In genomic region chr11:110438017-110438416, GRCh38 we compare ENCODE assay signal across 19 cellular contexts. TPM values are rescaled to one million over a fixed set of nuclear protein-coding genes. Genes with fewer than 3 reads are reported as not detected.
DNase-seq lines count a peak whose midpoint lies in the region; FAIRE-seq and TF ChIP-seq lines count a peak whose summit lies in the region.
"Had no signal": no experiment of that assay in that cellular context is flagged by ENCODE, and none has a peak within 500 bp of the region (broad histone marks: within the 10 kb centered on the region; RNA-seq: fewer than 3 reads in every experiment).

No MANE protein-coding gene starts in this region.

- peaks cover 45% of the 10 kb centered on the region for H3K36me3 Mint-ChIP-seq in progenitor cell of endocrine pancreas (ENCODE audit: insufficient read depth)

- no peak overlapping the region for H3K4me3 Mint-ChIP-seq in progenitor cell of endocrine pancreas (ENCODE audit: low read depth)
- H3K4me3 Mint-ChIP-seq: HFFc6, IgD-negative memory B cell had no signal

- no peak overlapping the region for H3K27ac Mint-ChIP-seq in progenitor cell of endocrine pancreas
- H3K27ac Mint-ChIP-seq: CD4-positive, CD25-positive, alpha-beta regulatory T cell; HFFc6; IgD-negative memory B cell had no signal

- H3K9me3 Mint-ChIP-seq in progenitor cell of endocrine pancreas (ENCODE audit: low read depth), result peaks cover 10% of the 10 kb centered on the region
- H3K9me3 Mint-ChIP-seq: IgD-negative memory B cell had no signal

- H3K27me3 ChIP-seq in A673 (replicated peaks; ENCODE audit: insufficient read depth, low read depth, low read length, poor library complexity) (no peaks in the 10 kb centered on the region), adipocyte (replicated peaks; ENCODE audit: control insufficient read depth, insufficient read depth, low read length) (no peaks in the 10 kb centered on the region)
- H3K27me3 ChIP-seq: BE2C had no signal

- DNase-seq in A673 (ENCODE audit: low spot score) (peak; percentile 77), GM19239 (ENCODE audit: insufficient read length, low spot score) (no peak), adipocyte (ENCODE audit: low read depth) (peak; percentile 16), fibroblast of peridontal ligament (ENCODE audit: extremely low read depth) (peak; percentile 70), NCI-H1048 (lab: John Stamatoyannopoulos, UW) (no peak), NCI-H510A treated with DMSO at 0.1 percent for 48 hours (lab: John Stamatoyannopoulos, UW) (no peak), progenitor cell of endocrine pancreas (ENCODE audit: low spot score, unreplicated experiment) (no peak)
- DNase-seq: 8988T; BE2C; C1 segment of cervical spinal cord; Caco-2; CD4-positive, CD25-positive, alpha-beta regulatory T cell; GDM1; GOT3; H7; HFFc6 had no signal

- peak; percentile 73 for FAIRE-seq in GM19239 (lab: Jason Lieb, UNC)
- FAIRE-seq: D721Med, HepG2 had no signal

- H3K36me3 ChIP-seq in A673 (ENCODE audit: insufficient read depth, low read length, poor library complexity, severe bottlenecking) (peaks cover 48% of the 10 kb centered on the region), adipocyte (ENCODE audit: control insufficient read depth, insufficient read depth, low read length, severe bottlenecking) (peaks cover 23% of the 10 kb centered on the region)

- CTCF ChIA-PET in A673 (lab: Charles Lee), result no interaction called here

- no TSS peak for BruUV-seq in A673 (replicated peaks; lab: Mats Ljungman, UMichigan)

- H3K4me3 ChIP-seq in A673 (ENCODE audit: low read depth, low read length, poor library complexity, severe bottlenecking), result no peak overlapping the region
- no peak overlapping the region for H3K4me3 ChIP-seq in adipocyte (ENCODE audit: low read length)

- peaks cover 9% of the 10 kb centered on the region for H3K4me1 Mint-ChIP-seq in progenitor cell of endocrine pancreas (ENCODE audit: low read depth)

- peak overlapping the region; percentile 66 for H3K27ac ChIP-seq in A673 (ENCODE audit: low read depth, low read length, poor library complexity, severe bottlenecking)

- H3K9me3 ChIP-seq in A673 (ENCODE audit: low read depth, low read length, poor library complexity, severe bottlenecking), result peaks cover 20% of the 10 kb centered on the region
- no peaks in the 10 kb centered on the region for H3K9me3 ChIP-seq in adipocyte (ENCODE audit: control insufficient read depth, low read length)
- H3K9me3 ChIP-seq: BE2C, Caco-2 had no signal

- POLR2A ChIA-PET in A673 (lab: Charles Lee; ENCODE audit: low non-redundant PET), result no interaction called here

- no peak overlapping the region for H3K9ac ChIP-seq in adipocyte (ENCODE audit: low read length)

- H3K27me3 Mint-ChIP-seq in progenitor cell of endocrine pancreas, result no peaks in the 10 kb centered on the region
- H3K27me3 Mint-ChIP-seq: CD4-positive, CD25-positive, alpha-beta regulatory T cell; IgD-negative memory B cell had no signal

- intact Hi-C loops in A673 (cut with micrococcal nuclease; ENCODE audit: unreplicated experiment), result no loop called here

- TF ChIP-seq CTCF in A673 (conservative IDR thresholded peaks at IDR 0.05; ENCODE audit: low read depth, low read length) (no peak), progenitor cell of endocrine pancreas (IDR thresholded peaks at IDR 0.05; ENCODE audit: unreplicated experiment) (no peak)

- H3K4me1 ChIP-seq in A673 (ENCODE audit: insufficient read depth, low read length, poor library complexity, severe bottlenecking) (peaks cover 54% of the 10 kb centered on the region), adipocyte (ENCODE audit: control insufficient read depth, insufficient read depth, low read length) (peaks cover 31% of the 10 kb centered on the region)

RNA-seq across cellular contexts. Expression of gene FDX1, which starts 8.3 kb away (rescaled TPM):
- total RNA-seq in A673 (2021) (59.5 and 62.3 TPM in 2 replicates), progenitor cell of endocrine pancreas (13.6 and 14.6 TPM in 2 replicates)

Comparison
In these comparisons a context has a peak if more than half of its experiments do, and no peak if none do; other contexts are left out.
1. DNase-seq: peak in A673 (single experiment), adipocyte (single experiment) and fibroblast of peridontal ligament (single experiment); none in GM19239 (single experiment), NCI-H1048 (single experiment), NCI-H510A treated with DMSO at 0.1 percent for 48 hours (single experiment) and progenitor cell of endocrine pancreas (single experiment).